Comparison of ENCODE assay signal across 31 cellular contexts in the genomic region with DNA sequence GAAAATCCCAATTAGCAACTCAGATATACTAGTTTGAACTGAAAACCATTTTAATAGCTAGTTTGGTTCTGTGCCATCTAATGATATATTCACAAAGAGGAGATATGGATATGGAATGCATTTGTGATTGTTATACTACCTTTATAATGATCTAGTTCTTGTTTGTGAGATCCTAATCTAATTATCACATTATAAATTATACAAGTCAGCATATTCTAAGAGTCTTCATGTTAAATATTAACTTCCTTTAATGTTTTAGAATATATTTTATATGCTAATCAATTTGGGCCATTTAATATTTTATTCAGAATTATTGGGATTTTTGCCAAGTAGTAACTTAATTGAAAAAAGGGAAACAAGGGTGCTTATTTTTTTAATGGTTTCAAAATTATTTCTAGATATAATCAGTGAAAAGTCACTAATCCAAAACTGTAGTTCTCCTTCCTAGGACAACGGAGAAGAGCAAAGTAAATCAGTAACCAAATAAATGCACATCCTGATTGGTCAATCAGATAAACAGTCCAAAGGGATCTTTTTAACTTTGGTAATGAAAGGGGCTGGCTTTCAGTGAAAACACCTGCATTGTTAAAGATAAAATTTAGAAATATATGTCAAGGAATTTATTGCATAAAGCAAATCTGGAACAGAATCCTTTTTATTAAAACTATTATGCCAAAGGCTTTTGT.
"Had no signal": no experiment of that assay in that cellular context is flagged by ENCODE, and none has a peak within 500 bp of the region (broad histone marks: within the 10 kb centered on the region; RNA-seq: fewer than 3 reads in every experiment).

No MANE protein-coding gene starts in this region.

- H3K9me3 ChIP-seq: adrenal gland, ascending aorta, breast epithelium, colonic mucosa, esophagus squamous epithelium, gastroesophageal sphincter had no signal

- H3K4me1 ChIP-seq: breast epithelium, colonic mucosa, esophagus squamous epithelium had no signal

- H3K27me3 ChIP-seq: adrenal gland, ascending aorta, breast epithelium, cardiac muscle cell, colonic mucosa, esophagus squamous epithelium, gastroesophageal sphincter, heart right ventricle had no signal

- FAIRE-seq: endometrium, endothelial cell of umbilical vein had no signal

- DNase-seq: activated B cell treated with CpG ODN at 0.5 μM for 24 hours; activated CD4-positive, alpha-beta memory T cell treated with anti-CD3 and anti-CD28 coated beads for 36 hours; activated CD4-positive, alpha-beta T cell treated with anti-CD3 and anti-CD28 coated beads for 36 hours; activated CD4-positive, alpha-beta T cell treated with anti-CD3 and anti-CD28 coated beads, Interleukin-2, amount 10 ng/mL, durations not matched to agents 24 days and 14 days; activated CD8-positive, alpha-beta memory T cell treated with anti-CD3 and anti-CD28 coated beads, Interleukin-2, amount 10 ng/mL, durations not matched to agents 7 days and 5 days; activated CD8-positive, alpha-beta memory T cell treated with anti-CD3 and anti-CD28 coated beads, Interleukin-2, amount 50 U/mL, for 4 hours; activated CD8-positive, alpha-beta T cell treated with anti-CD3 and anti-CD28 coated beads, Interleukin-2, amount 10 ng/mL, durations not matched to agents 7 days and 5 days; activated effector memory CD4-positive, alpha-beta T cell treated with anti-CD3 and anti-CD28 coated beads, Interleukin-2, amount 50 U/mL, for 16 hours; activated naive CD4-positive, alpha-beta T cell treated with anti-CD3 and anti-CD28 coated beads for 36 hours; activated naive CD8-positive, alpha-beta T cell treated with anti-CD3 and anti-CD28 coated beads for 36 hours; activated naive CD8-positive, alpha-beta T cell treated with anti-CD3 and anti-CD28 coated beads, Interleukin-2, amount 50 U/mL, for 24 hours; activated T-cell treated with anti-CD3 and anti-CD28 coated beads, Interleukin-2, amount 50 U/mL, for 1 hour; activated T-cell treated with anti-CD3 and anti-CD28 coated beads, Interleukin-2, amount 50 U/mL, for 48 hours; adrenal gland; central memory CD4-positive, alpha-beta T cell; cerebellar nuclear complex; colonic mucosa; effector CD8-positive, alpha-beta T cell; esophagus squamous epithelium; foreskin melanocyte; heart right ventricle; T-helper 9 cell; WERI-Rb-1 had no signal

- H3K36me3 ChIP-seq: adrenal gland, ascending aorta, breast epithelium, cardiac muscle cell, colonic mucosa, esophagus squamous epithelium, gastroesophageal sphincter, heart right ventricle, WERI-Rb-1 had no signal

- H3K27ac ChIP-seq: adrenal gland, ascending aorta, breast epithelium, cardiac muscle cell, colonic mucosa, epithelial cell of prostate, esophagus squamous epithelium, gastroesophageal sphincter, heart right ventricle, WERI-Rb-1 had no signal

- ATAC-seq: activated CD4-positive, alpha-beta T cell treated with anti-CD3 and anti-CD28 coated beads for 36 hours; activated CD4-positive, CD25-positive, alpha-beta regulatory T cell treated with anti-CD3 and anti-CD28 coated beads, Interleukin-2, amount 50 U/mL, for 24 hours; activated CD8-positive, alpha-beta memory T cell treated with anti-CD3 and anti-CD28 coated beads, Interleukin-2, amount 10 ng/mL, durations not matched to agents 7 days and 5 days; activated CD8-positive, alpha-beta T cell treated with anti-CD3 and anti-CD28 coated beads, Interleukin-2, amount 10 ng/mL, durations not matched to agents 7 days and 5 days; activated naive CD8-positive, alpha-beta T cell treated with anti-CD3 and anti-CD28 coated beads, Interleukin-2, amount 50 U/mL, for 24 hours; gastroesophageal sphincter; heart right ventricle had no signal

- H3K4me3 ChIP-seq: adrenal gland, ascending aorta, breast epithelium, cardiac muscle cell, colonic mucosa, esophagus squamous epithelium, gastroesophageal sphincter, heart right ventricle had no signal
